Comparison of ENCODE assay signal across 8 cellular contexts in the genomic region with DNA sequence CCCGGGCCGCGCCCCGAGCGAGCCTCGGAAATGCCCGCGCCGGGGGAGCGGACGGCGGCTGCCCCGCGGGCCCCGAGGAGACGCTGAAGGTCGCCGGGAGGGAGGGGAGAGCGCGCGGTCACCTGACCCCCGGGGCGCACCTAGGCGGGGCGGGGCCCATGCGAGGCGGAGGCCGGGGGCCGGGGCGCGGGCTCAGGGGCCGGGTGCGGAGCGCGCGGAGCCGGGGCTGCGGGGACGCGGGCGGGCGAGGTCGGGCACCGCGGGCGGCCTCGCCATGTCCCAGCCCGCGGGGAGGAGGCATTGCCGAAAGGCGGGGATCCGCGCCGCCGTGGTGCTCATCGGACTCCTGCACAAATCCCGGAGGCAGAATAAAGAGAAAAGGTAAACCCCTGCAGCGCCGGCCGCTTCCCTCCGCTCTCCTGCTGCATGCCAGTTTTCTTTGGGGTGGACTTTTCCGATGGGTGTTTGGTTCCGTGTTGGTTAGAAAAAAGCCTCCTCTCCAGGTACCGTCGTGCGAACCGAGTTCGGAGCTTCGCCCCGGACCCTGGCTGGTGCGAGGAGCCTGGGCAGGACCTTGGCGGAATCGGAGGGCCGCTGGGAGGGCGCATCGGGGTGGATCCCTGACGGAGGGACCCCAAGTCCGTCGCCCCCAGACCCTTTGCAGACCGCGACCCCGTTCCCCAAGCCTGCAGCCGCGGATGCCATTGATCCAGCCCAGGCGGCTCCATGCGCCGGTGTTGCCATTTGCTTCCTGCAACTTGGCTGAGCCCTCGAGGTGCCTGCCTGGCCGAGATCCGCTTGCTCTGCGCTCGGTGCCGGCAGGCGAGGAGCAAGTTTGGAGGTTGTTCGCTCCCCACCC. TPM values are rescaled to one million over a fixed set of nuclear protein-coding genes. Genes with fewer than 3 reads are reported as not detected.
DNase-seq lines count a peak whose midpoint lies in the region; ATAC-seq and TF ChIP-seq lines count a peak whose summit lies in the region.

No MANE protein-coding gene starts in this region.

- H3K9me3 ChIP-seq in duodenal mucosa (ENCODE audit: control insufficient read depth in 1 of 2, low read length in 2 of 2): no peaks in the 10 kb centered on the region
- H3K9me3 ChIP-seq in mucosa of descending colon: no peaks in the 10 kb centered on the region
- H3K9me3 ChIP-seq in vagina: no peaks in the 10 kb centered on the region

- DNase-seq in NCI-H1417 (lab: John Stamatoyannopoulos, UW) (peak; percentile 26 to 59 (median 47)), NCI-H1417 treated with DMSO at 0.1 percent for 48 hours (lab: John Stamatoyannopoulos, UW) (no peak), RWPE1 (ENCODE audit: low spot score) (peak; percentile 39), mucosa of descending colon (peak in 2 of 3 donors; percentile 42 to 71), vagina (ENCODE audit: extremely low spot score in 2 of 2) (no peak), epidermal melanocyte (ENCODE audit: insufficient read length, low spot score) (no peak)

- H3K36me3 ChIP-seq in duodenal mucosa (ENCODE audit: control insufficient read depth in 1 of 2, insufficient read depth in 2 of 2, low read length in 2 of 2) (no peaks in the 10 kb centered on the region), mucosa of descending colon (ENCODE audit: low read depth) (no peaks in the 10 kb centered on the region), vagina (no peaks in the 10 kb centered on the region)

- no peak for TF ChIP-seq POLR2A in vagina (IDR thresholded peaks at IDR 0.05)

- POLR2A ChIA-PET in RWPE1 (lab: Yijun Ruan, JAX; ENCODE audit: low non-redundant PET): interaction anchor here (1.1 kb wide), 1 partner anchor 72 kb away, joined by 13 read pairs; no protein-coding TSS in a partner anchor

- peak overlapping the region; percentile 67 to 77 for H3K4me3 ChIP-seq in duodenal mucosa (ENCODE audit: low read depth in 1 of 2, low read length in 2 of 2)
- H3K4me3 ChIP-seq in mucosa of descending colon: peak overlapping the region; percentile 19
- peak overlapping the region; percentile 57 to 81 for H3K4me3 ChIP-seq in vagina

- TF ChIP-seq CTCF in RWPE1 (conservative IDR thresholded peaks at IDR 0.05; ENCODE audit: low read depth) (no peak), mucosa of descending colon (IDR thresholded peaks at IDR 0.05) (no peak), vagina (IDR thresholded peaks at IDR 0.05) (no peak)

- ATAC-seq in mucosa of descending colon: peak; percentile 61
- no peak for ATAC-seq in HG02840 (IDR thresholded peaks at IDR 0.05; ENCODE audit: low FRiP score, unreplicated experiment)

- peak overlapping the region; percentile 83 for H3K27ac ChIP-seq in RWPE1
- no peak overlapping the region for H3K27ac ChIP-seq in duodenal mucosa (ENCODE audit: low read depth, low read length)
- H3K27ac ChIP-seq in vagina: no peak overlapping the region

- H3K27me3 ChIP-seq in duodenal mucosa (ENCODE audit: control insufficient read depth in 1 of 2, insufficient read depth in 2 of 2, low read length in 2 of 2): peaks cover 5 to 12% of the 10 kb centered on the region in 2 donors
- H3K27me3 ChIP-seq in vagina: no peaks in the 10 kb centered on the region

- CTCF ChIA-PET in RWPE1 (lab: Yijun Ruan, JAX): interaction anchor here (0.6 to 1.2 kb wide), 3 partner anchors 76 to 1060 kb away, joined by 4 to 7 read pairs (median 5); no protein-coding TSS in a partner anchor

- intact Hi-C loops in mucosa of descending colon (cut with DNase I, micrococcal nuclease) (no loop called here), vagina (cut with DNase I) (no loop called here)

- H3K4me1 ChIP-seq in duodenal mucosa (ENCODE audit: control insufficient read depth in 1 of 2, insufficient read depth in 2 of 2, low read length in 2 of 2) (peaks cover 25 to 32% of the 10 kb centered on the region in 2 donors), mucosa of descending colon (ENCODE audit: low read depth) (peaks cover 18% of the 10 kb centered on the region), vagina (peaks cover 24% of the 10 kb centered on the region)

- H3K9ac ChIP-seq in duodenal mucosa (ENCODE audit: low read depth in 1 of 2, low read length in 2 of 2): peak overlapping the region; percentile 74

RNA-seq across cellular contexts. Expression of a gene that starts 57.7 kb away (rescaled TPM):
- total RNA-seq in mucosa of descending colon (10 to 100 TPM; 26.6 to 45.3 (median 43.3) TPM), vagina (22.6 TPM)

Comparison
In these comparisons a context has a peak if more than half of its experiments do, and no peak if none do; other contexts are left out.
1. DNase-seq: peak in NCI-H1417 (3 of 3), RWPE1 (single experiment) and mucosa of descending colon (2 of 3); none in NCI-H1417 treated with DMSO at 0.1 percent for 48 hours (single experiment), vagina (0 of 2) and epidermal melanocyte (single experiment).
2. H3K4me3 ChIP-seq: peak in every context shown above with its lines; median percentile 72 in duodenal mucosa; 69 in vagina; 19 in mucosa of descending colon.